Comparison of ENCODE assay signal across 7 cellular contexts in the genomic region with DNA sequence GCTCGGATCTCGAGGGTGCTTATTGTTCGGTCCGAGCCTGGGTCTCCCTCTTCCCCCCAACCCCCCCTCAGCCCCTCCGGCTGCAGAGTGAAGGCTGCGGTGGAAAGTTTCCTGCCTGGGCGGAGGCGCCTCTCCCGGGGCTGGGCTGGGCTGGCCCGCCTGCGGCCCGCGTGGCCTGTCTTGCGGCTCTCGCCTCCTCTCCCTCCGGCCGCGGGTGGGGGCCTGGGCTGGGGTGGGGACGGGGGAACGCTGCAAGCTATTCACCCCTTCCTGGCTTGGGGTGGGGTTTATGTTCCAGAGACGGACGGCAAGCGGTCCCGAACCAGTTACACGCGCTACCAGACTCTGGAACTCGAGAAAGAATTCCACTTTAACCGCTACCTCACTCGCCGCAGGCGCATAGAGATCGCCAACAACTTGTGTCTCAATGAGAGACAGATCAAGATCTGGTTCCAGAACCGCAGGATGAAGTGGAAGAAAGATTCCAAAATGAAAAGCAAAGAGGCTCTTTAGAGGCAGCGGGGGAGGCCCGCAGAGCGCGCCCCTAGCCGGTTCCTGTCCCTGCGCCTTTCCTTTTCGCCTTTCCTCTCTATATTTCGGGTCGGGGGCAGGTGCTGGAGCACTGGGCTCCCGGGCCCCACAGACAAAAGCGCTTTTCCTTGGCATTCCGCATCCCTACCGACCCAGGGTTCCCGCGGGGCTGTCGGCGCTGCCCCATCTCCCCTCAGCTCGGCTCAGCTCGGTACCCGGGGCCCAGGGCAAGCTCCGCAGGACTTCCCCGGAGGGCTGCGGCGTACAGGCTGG. TPM values are rescaled to one million over a fixed set of nuclear protein-coding genes. Genes with fewer than 3 reads are reported as not detected.
A peak's percentile ranks its signal among the peaks of the same experiment; 100 is the strongest.
DNase-seq lines count a peak whose midpoint lies in the region; ATAC-seq and TF ChIP-seq lines count a peak whose summit lies in the region.
"Had no signal": no experiment of that assay in that cellular context is flagged by ENCODE, and none has a peak within 500 bp of the region (broad histone marks: within the 10 kb centered on the region; RNA-seq: fewer than 3 reads in every experiment).

No MANE protein-coding gene starts in this region.

- no peaks in the 10 kb centered on the region for H3K9me3 Mint-ChIP-seq in activated naive CD8-positive, alpha-beta T cell treated with anti-CD3 and anti-CD28 coated beads, Interleukin-2, amount 10 ng/mL, durations not matched to agents 7 days and 5 days
- no peaks in the 10 kb centered on the region for H3K9me3 Mint-ChIP-seq in nephron

- peaks cover 16% of the 10 kb centered on the region for H3K4me1 Mint-ChIP-seq in activated naive CD8-positive, alpha-beta T cell treated with anti-CD3 and anti-CD28 coated beads, Interleukin-2, amount 10 ng/mL, durations not matched to agents 7 days and 5 days
- peaks cover 89% of the 10 kb centered on the region for H3K4me1 Mint-ChIP-seq in nephron

- DNase-seq in ELR (ENCODE audit: low read depth) (peak; percentile 31), NCI-H1417 treated with DMSO at 0.1 percent for 48 hours (lab: John Stamatoyannopoulos, UW) (no peak), SK-N-DZ (ENCODE audit: low spot score) (no peak)
- no peak for DNase-seq in activated naive CD8-positive, alpha-beta T cell treated with anti-CD3 and anti-CD28 coated beads, Interleukin-2, amount 10 ng/mL, durations not matched to agents 7 days and 5 days

- peak; percentile 44 for ATAC-seq in activated naive CD8-positive, alpha-beta T cell treated with anti-CD3 and anti-CD28 coated beads, Interleukin-2, amount 10 ng/mL, durations not matched to agents 7 days and 5 days (ENCODE audit: low read depth)
- ATAC-seq in GM21529 (IDR thresholded peaks at IDR 0.05; ENCODE audit: unreplicated experiment), result no peak

- POLR2A ChIA-PET in activated naive CD8-positive, alpha-beta T cell treated with anti-CD3 and anti-CD28 coated beads, Interleukin-2, amount 10 ng/mL, durations not matched to agents 7 days and 5 days (lab: Charles Lee), result no interaction called here

- no peak overlapping the region for H3K27ac Mint-ChIP-seq in activated naive CD8-positive, alpha-beta T cell treated with anti-CD3 and anti-CD28 coated beads, Interleukin-2, amount 10 ng/mL, durations not matched to agents 7 days and 5 days
- peak overlapping the region; percentile 95 to 99 (median 97) for H3K27ac Mint-ChIP-seq in nephron

- no peak for TF ChIP-seq CTCF in nephron (IDR thresholded peaks at IDR 0.05; ENCODE audit: unreplicated experiment in 3 of 3)

- peak overlapping the region; percentile 30 for H3K4me3 Mint-ChIP-seq in activated naive CD8-positive, alpha-beta T cell treated with anti-CD3 and anti-CD28 coated beads, Interleukin-2, amount 10 ng/mL, durations not matched to agents 7 days and 5 days
- H3K4me3 Mint-ChIP-seq in nephron, result peak overlapping the region; percentile 79 to 86 (median 86)

- H3K36me3 Mint-ChIP-seq in activated naive CD8-positive, alpha-beta T cell treated with anti-CD3 and anti-CD28 coated beads, Interleukin-2, amount 10 ng/mL, durations not matched to agents 7 days and 5 days, result no peaks in the 10 kb centered on the region
- H3K36me3 Mint-ChIP-seq in nephron (ENCODE audit: low read depth), result peaks cover 7% of the 10 kb centered on the region

- peaks cover 93% of the 10 kb centered on the region for H3K27me3 Mint-ChIP-seq in activated naive CD8-positive, alpha-beta T cell treated with anti-CD3 and anti-CD28 coated beads, Interleukin-2, amount 10 ng/mL, durations not matched to agents 7 days and 5 days
- peaks cover 6% of the 10 kb centered on the region for H3K27me3 Mint-ChIP-seq in nephron (ENCODE audit: low read depth)

RNA-seq across cellular contexts. Expression of gene HOXC5, which starts 1.3 kb away (rescaled TPM):
- total RNA-seq in activated naive CD8-positive, alpha-beta T cell treated with anti-CD3 and anti-CD28 coated beads, Interleukin-2, amount 10 ng/mL, durations not matched to agents 7 days and 5 days, result not detected
- 1.6 TPM in 1 of 2 replicates, not detected in the other for polyA plus RNA-seq in SK-N-DZ (2014; cell fraction: cytosol; rRNA removed)
- 0.09 TPM in 1 of 2 replicates, not detected in the other for polyA plus RNA-seq in SK-N-DZ (2014; cell fraction: nucleus; rRNA removed)
- total RNA-seq: OCI-LY7 had no signal

RNA-seq across cellular contexts. Expression of gene HOXC6, which starts 5.9 kb away (rescaled TPM):
- total RNA-seq in activated naive CD8-positive, alpha-beta T cell treated with anti-CD3 and anti-CD28 coated beads, Interleukin-2, amount 10 ng/mL, durations not matched to agents 7 days and 5 days, result not detected
- 0.68 and 0.74 TPM in 2 replicates for polyA plus RNA-seq in SK-N-DZ (2014; cell fraction: cytosol; rRNA removed)
- polyA plus RNA-seq in SK-N-DZ (2014; cell fraction: nucleus; rRNA removed), result 0.87 TPM in 1 of 2 replicates, not detected in the other

RNA-seq across cellular contexts. Expression of gene HOXC4, which starts 19.5 kb away (rescaled TPM):
- 1 to 10 TPM; 1.2 to 1.5 TPM for total RNA-seq in activated naive CD8-positive, alpha-beta T cell treated with anti-CD3 and anti-CD28 coated beads, Interleukin-2, amount 10 ng/mL, durations not matched to agents 7 days and 5 days
- polyA plus RNA-seq in SK-N-DZ (2014; cell fraction: cytosol; rRNA removed), result 4.8 and 5.1 TPM in 2 replicates
- polyA plus RNA-seq in SK-N-DZ (2014; cell fraction: nucleus; rRNA removed), result 3.3 and 7.9 TPM in 2 replicates

RNA-seq across cellular contexts. Expression of gene HOXC8, which starts 25.4 kb away (rescaled TPM):
- not detected for total RNA-seq in activated naive CD8-positive, alpha-beta T cell treated with anti-CD3 and anti-CD28 coated beads, Interleukin-2, amount 10 ng/mL, durations not matched to agents 7 days and 5 days
- polyA plus RNA-seq in SK-N-DZ (2014; cell fraction: cytosol; rRNA removed), result not detected in 2 replicates
- polyA plus RNA-seq in SK-N-DZ (2014; cell fraction: nucleus; rRNA removed), result not detected in 2 replicates
- total RNA-seq: OCI-LY7 had no signal

RNA-seq across cellular contexts. Expression of gene HOXC9, which starts 34.2 kb away (rescaled TPM):
- total RNA-seq in activated naive CD8-positive, alpha-beta T cell treated with anti-CD3 and anti-CD28 coated beads, Interleukin-2, amount 10 ng/mL, durations not matched to agents 7 days and 5 days, result not detected
- 1.4 TPM in 1 of 2 replicates, not detected in the other for polyA plus RNA-seq in SK-N-DZ (2014; cell fraction: cytosol; rRNA removed)
- polyA plus RNA-seq in SK-N-DZ (2014; cell fraction: nucleus; rRNA removed), result 0.25 TPM in 1 of 2 replicates, not detected in the other
